Comparison of ENCODE assay signal across 1 cellular context in genomic region chr14:20681348-20682126, GRCh38.
TF ChIP-seq lines count a peak whose summit lies in the region.

No MANE protein-coding gene starts in this region.

TF ChIP-seq in HEK293, 187 proteins besides CTCF, POLR2A, EP300 and RAD21 (continued from another document and continues in another):
- TF ChIP-seq MZF1 (tag by site-specific recombination; IDR thresholded peaks at IDR 0.05; ENCODE audit: borderline replicate concordance), result no peak
- no peak for TF ChIP-seq ZNF518A (tag by site-specific recombination; conservative IDR thresholded peaks at IDR 0.05; ENCODE audit: low read depth)
- no peak for TF ChIP-seq ZNF488 (tag by site-specific recombination; IDR thresholded peaks at IDR 0.05)
- no peak for TF ChIP-seq ZNF529 (tag by site-specific recombination; IDR thresholded peaks at IDR 0.05; ENCODE audit: insufficient replicate concordance)
- TF ChIP-seq ZNF433 (tag by site-specific recombination; IDR thresholded peaks at IDR 0.05; ENCODE audit: low read depth), result no peak
- TF ChIP-seq ZNF514 (tag by site-specific recombination; IDR thresholded peaks at IDR 0.05), result no peak
- peak; percentile 39; the same call in 1 of the 2 replicates for TF ChIP-seq ZNF366 (tag by site-specific recombination; conservative IDR thresholded peaks at IDR 0.05)
- no peak for TF ChIP-seq MYNN (tag by site-specific recombination; IDR thresholded peaks at IDR 0.05; ENCODE audit: borderline replicate concordance)
- no peak for TF ChIP-seq ATF2 (tag by site-specific recombination; IDR thresholded peaks at IDR 0.05; ENCODE audit: low read depth)
- TF ChIP-seq ZNF701 (tag by site-specific recombination; IDR thresholded peaks at IDR 0.05), result no peak
- no peak for TF ChIP-seq ZNF16 (tag by site-specific recombination; IDR thresholded peaks at IDR 0.05; ENCODE audit: low read depth)
- TF ChIP-seq SALL2 (tag by site-specific recombination; IDR thresholded peaks at IDR 0.05; ENCODE audit: borderline replicate concordance), result peak; percentile 18; the same call in 1 of the 2 replicates
- no peak for TF ChIP-seq FEZF1 (tag by site-specific recombination; IDR thresholded peaks at IDR 0.05)
- peak; percentile 48; the same call in 1 of the 2 replicates for TF ChIP-seq EGR2 (tag by site-specific recombination; IDR thresholded peaks at IDR 0.05; ENCODE audit: low read depth)
- TF ChIP-seq ZNF157 (tag by site-specific recombination; IDR thresholded peaks at IDR 0.05), result no peak
- no peak; the same call in 1 of the 2 replicates for TF ChIP-seq KLF7 (tag by site-specific recombination; IDR thresholded peaks at IDR 0.05; ENCODE audit: borderline replicate concordance)
- TF ChIP-seq ZNF214 (tag by site-specific recombination; IDR thresholded peaks at IDR 0.05; ENCODE audit: borderline replicate concordance), result no peak
- no peak for TF ChIP-seq ZNF175 (tag by site-specific recombination; IDR thresholded peaks at IDR 0.05)
- TF ChIP-seq ZNF423 (tag by site-specific recombination; IDR thresholded peaks at IDR 0.05), result no peak
- TF ChIP-seq ZBTB26 (tag by site-specific recombination; optimal IDR thresholded peaks at IDR 0.05), result peak; percentile 10
- TF ChIP-seq ZBTB17 (tag by site-specific recombination; IDR thresholded peaks at IDR 0.05), result peak; percentile 80
- TF ChIP-seq PRDM4 (tag by site-specific recombination; IDR thresholded peaks at IDR 0.05), result peak; percentile 98
- TF ChIP-seq ZNF23 (tag by site-specific recombination; IDR thresholded peaks at IDR 0.05; ENCODE audit: borderline replicate concordance), result no peak
- TF ChIP-seq KLF10 (tag by site-specific recombination; IDR thresholded peaks at IDR 0.05), result peak; percentile 76
- TF ChIP-seq ZNF341 (tag by site-specific recombination; IDR thresholded peaks at IDR 0.05; ENCODE audit: low read depth), result no peak; the same call in 1 of the 2 replicates
- TF ChIP-seq ZNF501 (tag by site-specific recombination; IDR thresholded peaks at IDR 0.05), result peak; percentile 54; the same call in 1 of the 2 replicates
- no peak for TF ChIP-seq GLI4 (tag by site-specific recombination; IDR thresholded peaks at IDR 0.05)
- no peak for TF ChIP-seq ZNF146 (tag by site-specific recombination; IDR thresholded peaks at IDR 0.05)
- no peak for TF ChIP-seq PRDM2 (tag by site-specific recombination; IDR thresholded peaks at IDR 0.05; ENCODE audit: borderline replicate concordance)
- no peak for TF ChIP-seq REST (tag by site-specific recombination; IDR thresholded peaks at IDR 0.05)
- TF ChIP-seq ZSCAN30 (tag by site-specific recombination; IDR thresholded peaks at IDR 0.05), result peak; percentile 76; the same call in 1 of the 2 replicates
- TF ChIP-seq PRDM6 (tag by site-specific recombination; IDR thresholded peaks at IDR 0.05), result peak; percentile 31; the same call in 1 of the 2 replicates
